1 cellular context compared by ENCODE assay signal in the genomic region with DNA sequence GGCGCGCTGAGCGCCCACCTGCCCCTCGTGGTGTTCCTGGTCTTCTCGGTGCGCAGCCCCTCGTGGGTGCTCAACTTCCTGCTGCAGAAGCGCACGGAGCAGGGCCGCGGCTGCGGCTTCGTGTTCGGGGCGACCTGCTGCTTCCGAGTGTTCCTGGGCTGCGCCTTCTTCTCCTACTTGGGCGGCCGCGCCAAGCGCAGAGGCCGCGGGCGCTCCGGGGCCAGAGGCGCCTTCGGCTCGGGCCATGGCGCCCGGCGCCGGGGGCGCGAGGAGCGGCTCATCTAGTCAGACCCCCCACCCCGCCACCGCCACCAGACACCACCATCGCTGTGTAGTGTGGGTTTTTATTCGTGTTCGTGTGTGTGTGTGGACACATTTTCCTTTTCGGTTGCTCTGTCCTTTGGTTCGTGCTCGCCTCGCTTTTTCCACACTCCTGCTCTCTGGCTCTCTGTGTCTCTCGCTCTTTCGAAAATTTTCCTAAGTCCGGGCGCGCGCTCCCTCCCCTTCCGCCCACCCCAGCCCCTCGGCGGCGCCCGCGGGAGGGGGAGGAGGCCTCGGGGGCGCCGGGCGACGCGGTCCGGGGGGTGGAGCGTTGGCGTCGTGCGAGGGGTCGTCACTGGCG.
TF ChIP-seq lines count a peak whose summit lies in the region.

No MANE protein-coding gene starts in this region.

TF ChIP-seq in K562, 482 proteins besides CTCF, POLR2A, EP300 and RAD21 (continued from another document):
- TF ChIP-seq, protein P1, sequence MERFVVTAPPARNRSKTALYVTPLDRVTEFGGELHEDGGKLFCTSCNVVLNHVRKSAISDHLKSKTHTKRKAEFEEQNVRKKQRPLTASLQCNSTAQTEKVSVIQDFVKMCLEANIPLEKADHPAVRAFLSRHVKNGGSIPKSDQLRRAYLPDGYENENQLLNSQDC (CRISPR knock-in tag; IDR thresholded peaks at IDR 0.05) = no peak
- TF ChIP-seq ZNF354B (CRISPR knock-in tag; IDR thresholded peaks at IDR 0.05) = no peak
- no peak for TF ChIP-seq EHMT2 (IDR thresholded peaks at IDR 0.05)
- TF ChIP-seq, protein P2, sequence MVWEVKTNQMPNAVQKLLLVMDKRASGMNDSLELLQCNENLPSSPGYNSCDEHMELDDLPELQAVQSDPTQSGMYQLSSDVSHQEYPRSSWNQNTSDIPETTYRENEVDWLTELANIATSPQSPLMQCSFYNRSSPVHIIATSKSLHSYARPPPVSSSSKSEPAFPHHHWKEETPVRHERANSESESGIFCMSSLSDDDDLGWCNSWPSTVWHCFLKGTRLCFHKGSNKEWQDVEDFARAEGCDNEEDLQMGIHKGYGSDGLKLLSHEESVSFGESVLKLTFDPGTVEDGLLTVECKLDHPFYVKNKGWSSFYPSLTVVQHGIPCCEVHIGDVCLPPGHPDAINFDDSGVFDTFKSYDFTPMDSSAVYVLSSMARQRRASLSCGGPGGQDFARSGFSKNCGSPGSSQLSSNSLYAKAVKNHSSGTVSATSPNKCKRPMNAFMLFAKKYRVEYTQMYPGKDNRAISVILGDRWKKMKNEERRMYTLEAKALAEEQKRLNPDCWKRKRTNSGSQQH (CRISPR knock-in tag; IDR thresholded peaks at IDR 0.05) = no peak
- no peak for TF ChIP-seq PHB (CRISPR knock-in tag; IDR thresholded peaks at IDR 0.05)
- no peak for TF ChIP-seq ZNF133 (CRISPR knock-in tag; IDR thresholded peaks at IDR 0.05)
- no peak for TF ChIP-seq NR4A1 (CRISPR knock-in tag; IDR thresholded peaks at IDR 0.05)
- no peak for TF ChIP-seq NR4A1 (tag; IDR thresholded peaks at IDR 0.05)
- no peak for TF ChIP-seq ZNF778 (CRISPR knock-in tag; IDR thresholded peaks at IDR 0.05)
- no peak for TF ChIP-seq NFE2L1 (tag; IDR thresholded peaks at IDR 0.05; ENCODE audit: borderline replicate concordance, low read depth)
- TF ChIP-seq ZNF75A (CRISPR knock-in tag; IDR thresholded peaks at IDR 0.05) = no peak
- no peak for TF ChIP-seq SMARCA4 (IDR thresholded peaks at IDR 0.05)
- TF ChIP-seq, protein P3, sequence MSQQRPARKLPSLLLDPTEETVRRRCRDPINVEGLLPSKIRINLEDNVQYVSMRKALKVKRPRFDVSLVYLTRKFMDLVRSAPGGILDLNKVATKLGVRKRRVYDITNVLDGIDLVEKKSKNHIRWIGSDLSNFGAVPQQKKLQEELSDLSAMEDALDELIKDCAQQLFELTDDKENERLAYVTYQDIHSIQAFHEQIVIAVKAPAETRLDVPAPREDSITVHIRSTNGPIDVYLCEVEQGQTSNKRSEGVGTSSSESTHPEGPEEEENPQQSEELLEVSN (IDR thresholded peaks at IDR 0.05; ENCODE audit: borderline replicate concordance in 1 of 2, extremely low read depth in 1 of 2, insufficient read depth in 1 of 2, insufficient read length in 1 of 2, low read depth in 1 of 2, low read length in 1 of 2, poor library complexity in 1 of 2, severe bottlenecking in 1 of 2) = peak; percentile 29 to 65
- TF ChIP-seq, protein P4, sequence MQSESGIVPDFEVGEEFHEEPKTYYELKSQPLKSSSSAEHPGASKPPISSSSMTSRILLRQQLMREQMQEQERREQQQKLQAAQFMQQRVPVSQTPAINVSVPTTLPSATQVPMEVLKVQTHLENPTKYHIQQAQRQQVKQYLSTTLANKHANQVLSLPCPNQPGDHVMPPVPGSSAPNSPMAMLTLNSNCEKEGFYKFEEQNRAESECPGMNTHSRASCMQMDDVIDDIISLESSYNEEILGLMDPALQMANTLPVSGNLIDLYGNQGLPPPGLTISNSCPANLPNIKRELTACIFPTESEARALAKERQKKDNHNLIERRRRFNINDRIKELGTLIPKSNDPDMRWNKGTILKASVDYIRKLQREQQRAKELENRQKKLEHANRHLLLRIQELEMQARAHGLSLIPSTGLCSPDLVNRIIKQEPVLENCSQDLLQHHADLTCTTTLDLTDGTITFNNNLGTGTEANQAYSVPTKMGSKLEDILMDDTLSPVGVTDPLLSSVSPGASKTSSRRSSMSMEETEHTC (IDR thresholded peaks at IDR 0.05) = no peak
- TF ChIP-seq ELF2 (CRISPR knock-in tag; IDR thresholded peaks at IDR 0.05) = no peak
- TF ChIP-seq DNMT1 (IDR thresholded peaks at IDR 0.05) = no peak
- peak in 1 of 3 experiments; percentile 37 for TF ChIP-seq YY1 (IDR thresholded peaks at IDR 0.05; ENCODE audit: borderline replicate concordance in 1 of 3, control insufficient read depth in 1 of 3, extremely low read depth in 1 of 3, insufficient read depth in 3 of 3, insufficient read length in 1 of 3, insufficient replicate concordance in 2 of 3, low read depth in 1 of 3, low read length in 2 of 3)
- no peak for TF ChIP-seq KDM2B (CRISPR knock-in tag; IDR thresholded peaks at IDR 0.05)
- TF ChIP-seq, protein P5, sequence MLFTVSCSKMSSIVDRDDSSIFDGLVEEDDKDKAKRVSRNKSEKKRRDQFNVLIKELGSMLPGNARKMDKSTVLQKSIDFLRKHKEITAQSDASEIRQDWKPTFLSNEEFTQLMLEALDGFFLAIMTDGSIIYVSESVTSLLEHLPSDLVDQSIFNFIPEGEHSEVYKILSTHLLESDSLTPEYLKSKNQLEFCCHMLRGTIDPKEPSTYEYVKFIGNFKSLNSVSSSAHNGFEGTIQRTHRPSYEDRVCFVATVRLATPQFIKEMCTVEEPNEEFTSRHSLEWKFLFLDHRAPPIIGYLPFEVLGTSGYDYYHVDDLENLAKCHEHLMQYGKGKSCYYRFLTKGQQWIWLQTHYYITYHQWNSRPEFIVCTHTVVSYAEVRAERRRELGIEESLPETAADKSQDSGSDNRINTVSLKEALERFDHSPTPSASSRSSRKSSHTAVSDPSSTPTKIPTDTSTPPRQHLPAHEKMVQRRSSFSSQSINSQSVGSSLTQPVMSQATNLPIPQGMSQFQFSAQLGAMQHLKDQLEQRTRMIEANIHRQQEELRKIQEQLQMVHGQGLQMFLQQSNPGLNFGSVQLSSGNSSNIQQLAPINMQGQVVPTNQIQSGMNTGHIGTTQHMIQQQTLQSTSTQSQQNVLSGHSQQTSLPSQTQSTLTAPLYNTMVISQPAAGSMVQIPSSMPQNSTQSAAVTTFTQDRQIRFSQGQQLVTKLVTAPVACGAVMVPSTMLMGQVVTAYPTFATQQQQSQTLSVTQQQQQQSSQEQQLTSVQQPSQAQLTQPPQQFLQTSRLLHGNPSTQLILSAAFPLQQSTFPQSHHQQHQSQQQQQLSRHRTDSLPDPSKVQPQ (CRISPR knock-in tag; IDR thresholded peaks at IDR 0.05; ENCODE audit: borderline replicate concordance) = no peak
- peak; percentile 49; the same call in 1 of the 2 replicates for TF ChIP-seq HNRNPL (IDR thresholded peaks at IDR 0.05; ENCODE audit: low read depth, low read length)
- TF ChIP-seq CTBP1 (IDR thresholded peaks at IDR 0.05; ENCODE audit: borderline replicate concordance) = no peak
- TF ChIP-seq MEF2D (tag; conservative IDR thresholded peaks at IDR 0.05; ENCODE audit: low read depth) = no peak
- TF ChIP-seq PRPF4 (IDR thresholded peaks at IDR 0.05; ENCODE audit: insufficient read depth, low read depth, low read length, poor library complexity, severe bottlenecking) = peak; percentile 47
- no peak for TF ChIP-seq NRF1 (conservative IDR thresholded peaks at IDR 0.05 in 1 of 2, IDR thresholded peaks at IDR 0.05 in 1 of 2)
- TF ChIP-seq HDAC1 (IDR thresholded peaks at IDR 0.05) = no peak
TF ChIP-seq in K562: peak in this region for 25.
